ENCODE assay signal across 33 cellular contexts in the genomic region with DNA sequence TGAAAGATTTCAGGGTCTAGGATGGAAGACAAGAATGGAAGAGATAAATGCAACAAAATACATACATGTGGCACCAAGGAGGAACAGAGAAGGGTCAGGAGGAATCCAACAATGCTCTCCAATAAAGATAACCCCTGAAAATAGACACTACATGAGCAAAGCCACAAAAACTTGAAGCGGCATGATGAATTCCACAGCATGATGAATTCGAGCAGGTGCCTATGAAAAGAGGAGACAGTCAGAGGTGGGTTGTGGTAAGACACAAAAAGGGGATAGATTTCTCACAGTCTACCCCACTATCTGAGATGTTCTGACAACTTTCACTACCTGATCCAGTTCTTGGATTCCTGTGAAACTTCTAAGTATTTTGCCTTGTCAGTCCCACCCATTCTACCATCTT.
"Had no signal": no experiment of that assay in that cellular context is flagged by ENCODE, and none has a peak within 500 bp of the region (broad histone marks: within the 10 kb centered on the region; RNA-seq: fewer than 3 reads in every experiment).

No MANE protein-coding gene starts in this region.

- H3K9me3 Mint-ChIP-seq: activated B cell treated with CpG ODN at 0.5 μM for 24 hours; activated CD4-positive, alpha-beta memory T cell treated with anti-CD3 and anti-CD28 coated beads for 36 hours; activated CD4-positive, alpha-beta T cell treated with anti-CD3 and anti-CD28 coated beads, Interleukin-2, amount 10 ng/mL, durations not matched to agents 24 days and 14 days; activated CD8-positive, alpha-beta T cell treated with anti-CD3 and anti-CD28 coated beads for 36 hours; activated naive CD8-positive, alpha-beta T cell treated with anti-CD3 and anti-CD28 coated beads, Interleukin-2, amount 10 ng/mL, durations not matched to agents 7 days and 5 days; activated T-cell treated with anti-CD3 and anti-CD28 coated beads, Interleukin-2, amount 50 U/mL, for 4 hours; activated T-helper 1 cell treated with anti-CD3 and anti-CD28 coated beads, Interleukin-12 subunit alpha, Interleukin-12 subunit beta, Interleukin-2, Interleukin-4 antibody, amounts not matched to agents 30 ng/mL and 10 ng/mL and 1 ng/mL, durations not matched to agents 14 hours and 24 hours and 36 hours had no signal

- H3K4me3 ChIP-seq: ascending aorta, body of pancreas, breast epithelium had no signal

- H3K4me1 ChIP-seq: ascending aorta, body of pancreas, breast epithelium had no signal

- DNase-seq: activated B cell treated with CpG ODN at 0.5 μM for 24 hours; activated CD4-positive, alpha-beta memory T cell treated with anti-CD3 and anti-CD28 coated beads for 36 hours; activated CD4-positive, alpha-beta T cell treated with anti-CD3 and anti-CD28 coated beads for 4 hours; activated CD4-positive, alpha-beta T cell treated with anti-CD3 and anti-CD28 coated beads, Interleukin-2, amount 10 ng/mL, durations not matched to agents 24 days and 14 days; activated CD4-positive, alpha-beta T cell treated with anti-CD3 and anti-CD28 coated beads, Interleukin-2, amount 50 U/mL, for 1 hour; activated CD4-positive, alpha-beta T cell treated with anti-CD3 and anti-CD28 coated beads, Interleukin-2, amount 50 U/mL, for 4 hours; activated CD4-positive, CD25-positive, alpha-beta regulatory T cell treated with anti-CD3 and anti-CD28 coated beads, Interleukin-2, amount 50 U/mL, for 72 hours; activated CD8-positive, alpha-beta memory T cell treated with anti-CD3 and anti-CD28 coated beads, Interleukin-2, amount 50 U/mL, for 4 hours; activated CD8-positive, alpha-beta T cell treated with anti-CD3 and anti-CD28 coated beads for 36 hours; activated effector memory CD4-positive, alpha-beta T cell treated with anti-CD3 and anti-CD28 coated beads, Interleukin-2, amount 50 U/mL, for 16 hours; activated gamma-delta T cell treated with Interleukin-2 at 50 U/mL for 16 hours; activated naive CD4-positive, alpha-beta T cell; activated naive CD4-positive, alpha-beta T cell treated with anti-CD3 and anti-CD28 coated beads, Interleukin-2, amount 10 ng/mL, durations not matched to agents 7 days and 5 days; activated naive CD8-positive, alpha-beta T cell treated with anti-CD3 and anti-CD28 coated beads, Interleukin-2, amount 10 ng/mL, durations not matched to agents 7 days and 5 days; activated naive CD8-positive, alpha-beta T cell treated with anti-CD3 and anti-CD28 coated beads, Interleukin-2, amount 50 U/mL, for 24 hours; activated T-cell treated with anti-CD3 and anti-CD28 coated beads for 4 hours; activated T-cell treated with anti-CD3 and anti-CD28 coated beads, Interleukin-2, amount 50 U/mL, for 1 hour; activated T-cell treated with anti-CD3 and anti-CD28 coated beads, Interleukin-2, amount 50 U/mL, for 4 hours; activated T-cell treated with anti-CD3 and anti-CD28 coated beads, Interleukin-2, amount 50 U/mL, for 72 hours; amygdala; anterior cingulate cortex; body of pancreas; brain microvascular endothelial cell; central memory CD4-positive, alpha-beta T cell; T-helper 17 cell had no signal

- H3K27me3 Mint-ChIP-seq: activated B cell treated with CpG ODN at 0.5 μM for 24 hours; activated CD4-positive, alpha-beta memory T cell treated with anti-CD3 and anti-CD28 coated beads for 36 hours; activated CD4-positive, alpha-beta T cell treated with anti-CD3 and anti-CD28 coated beads, Interleukin-2, amount 10 ng/mL, durations not matched to agents 24 days and 14 days; activated naive CD4-positive, alpha-beta T cell treated with anti-CD3 and anti-CD28 coated beads, Interleukin-2, amount 10 ng/mL, durations not matched to agents 7 days and 5 days; activated naive CD8-positive, alpha-beta T cell treated with anti-CD3 and anti-CD28 coated beads, Interleukin-2, amount 10 ng/mL, durations not matched to agents 7 days and 5 days; activated naive CD8-positive, alpha-beta T cell treated with anti-CD3 and anti-CD28 coated beads, Interleukin-2, amount 50 U/mL, for 24 hours; T-helper 17 cell had no signal

- H3K27ac Mint-ChIP-seq: activated B cell treated with CpG ODN at 0.5 μM for 24 hours; activated CD4-positive, alpha-beta memory T cell treated with anti-CD3 and anti-CD28 coated beads for 36 hours; activated CD4-positive, alpha-beta T cell treated with anti-CD3 and anti-CD28 coated beads, Interleukin-2, amount 10 ng/mL, durations not matched to agents 24 days and 14 days; activated CD8-positive, alpha-beta T cell treated with anti-CD3 and anti-CD28 coated beads for 36 hours; activated naive CD4-positive, alpha-beta T cell treated with anti-CD3 and anti-CD28 coated beads, Interleukin-2, amount 10 ng/mL, durations not matched to agents 7 days and 5 days; activated naive CD4-positive, alpha-beta T cell treated with anti-CD3 and anti-CD28 coated beads, Interleukin-2, amount 50 U/mL, for 24 hours; activated naive CD8-positive, alpha-beta T cell; activated naive CD8-positive, alpha-beta T cell treated with anti-CD3 and anti-CD28 coated beads, Interleukin-2, amount 10 ng/mL, durations not matched to agents 7 days and 5 days; activated naive CD8-positive, alpha-beta T cell treated with anti-CD3 and anti-CD28 coated beads, Interleukin-2, amount 50 U/mL, for 24 hours; activated T-cell treated with anti-CD3 and anti-CD28 coated beads, Interleukin-2, amount 50 U/mL, for 72 hours; activated T-helper 1 cell treated with anti-CD3 and anti-CD28 coated beads, Interleukin-12 subunit alpha, Interleukin-12 subunit beta, Interleukin-2, Interleukin-4 antibody, amounts not matched to agents 30 ng/mL and 10 ng/mL and 1 ng/mL, durations not matched to agents 14 hours and 24 hours and 36 hours; activated T-helper 17 cell treated with anti-CD3 and anti-CD28 coated beads, Interleukin-2, amount 50 U/mL, for 72 hours; T-helper 17 cell had no signal

- H3K9me3 ChIP-seq: ascending aorta, body of pancreas, breast epithelium had no signal

- FAIRE-seq: TTC549 had no signal

- H3K27ac ChIP-seq: ascending aorta, body of pancreas, brain microvascular endothelial cell, breast epithelium, VCaP had no signal

- H3K4me3 Mint-ChIP-seq: activated B cell treated with CpG ODN at 0.5 μM for 24 hours; activated CD4-positive, alpha-beta memory T cell treated with anti-CD3 and anti-CD28 coated beads for 36 hours; activated CD4-positive, alpha-beta T cell treated with anti-CD3 and anti-CD28 coated beads, Interleukin-2, amount 10 ng/mL, durations not matched to agents 24 days and 14 days; activated CD8-positive, alpha-beta T cell treated with anti-CD3 and anti-CD28 coated beads for 36 hours; activated naive CD4-positive, alpha-beta T cell treated with anti-CD3 and anti-CD28 coated beads, Interleukin-2, amount 10 ng/mL, durations not matched to agents 7 days and 5 days; activated naive CD4-positive, alpha-beta T cell treated with anti-CD3 and anti-CD28 coated beads, Interleukin-2, amount 50 U/mL, for 24 hours; activated naive CD8-positive, alpha-beta T cell; activated naive CD8-positive, alpha-beta T cell treated with anti-CD3 and anti-CD28 coated beads, Interleukin-2, amount 10 ng/mL, durations not matched to agents 7 days and 5 days; activated naive CD8-positive, alpha-beta T cell treated with anti-CD3 and anti-CD28 coated beads, Interleukin-2, amount 50 U/mL, for 24 hours; activated T-cell treated with anti-CD3 and anti-CD28 coated beads, Interleukin-2, amount 50 U/mL, for 4 hours; activated T-cell treated with anti-CD3 and anti-CD28 coated beads, Interleukin-2, amount 50 U/mL, for 72 hours; activated T-helper 1 cell treated with anti-CD3 and anti-CD28 coated beads, Interleukin-12 subunit alpha, Interleukin-12 subunit beta, Interleukin-2, Interleukin-4 antibody, amounts not matched to agents 30 ng/mL and 10 ng/mL and 1 ng/mL, durations not matched to agents 14 hours and 24 hours and 36 hours; activated T-helper 17 cell treated with anti-CD3 and anti-CD28 coated beads, Interleukin-2, amount 50 U/mL, for 72 hours; T-helper 17 cell had no signal

- H3K27me3 ChIP-seq: ascending aorta, body of pancreas, brain microvascular endothelial cell, breast epithelium had no signal

- ATAC-seq: activated CD8-positive, alpha-beta T cell treated with anti-CD3 and anti-CD28 coated beads for 36 hours; activated naive CD8-positive, alpha-beta T cell treated with anti-CD3 and anti-CD28 coated beads, Interleukin-2, amount 50 U/mL, for 24 hours; activated T-cell treated with anti-CD3 and anti-CD28 coated beads, Interleukin-2, amount 50 U/mL, for 4 hours; activated T-cell treated with anti-CD3 and anti-CD28 coated beads, Interleukin-2, amount 50 U/mL, for 72 hours; activated T-helper 17 cell treated with anti-CD3 and anti-CD28 coated beads, Interleukin-2, amount 50 U/mL, for 72 hours; body of pancreas; T-helper 17 cell had no signal

- H3K4me1 Mint-ChIP-seq: activated B cell treated with CpG ODN at 0.5 μM for 24 hours; activated CD4-positive, alpha-beta T cell treated with anti-CD3 and anti-CD28 coated beads, Interleukin-2, amount 10 ng/mL, durations not matched to agents 24 days and 14 days; activated naive CD4-positive, alpha-beta T cell treated with anti-CD3 and anti-CD28 coated beads, Interleukin-2, amount 10 ng/mL, durations not matched to agents 7 days and 5 days; activated naive CD4-positive, alpha-beta T cell treated with anti-CD3 and anti-CD28 coated beads, Interleukin-2, amount 50 U/mL, for 24 hours; activated naive CD8-positive, alpha-beta T cell treated with anti-CD3 and anti-CD28 coated beads, Interleukin-2, amount 10 ng/mL, durations not matched to agents 7 days and 5 days; activated naive CD8-positive, alpha-beta T cell treated with anti-CD3 and anti-CD28 coated beads, Interleukin-2, amount 50 U/mL, for 24 hours; activated T-helper 17 cell treated with anti-CD3 and anti-CD28 coated beads, Interleukin-2, amount 50 U/mL, for 72 hours; T-helper 17 cell had no signal

- H3K36me3 ChIP-seq: ascending aorta, brain microvascular endothelial cell, breast epithelium had no signal

- H3K36me3 Mint-ChIP-seq: activated CD4-positive, alpha-beta memory T cell treated with anti-CD3 and anti-CD28 coated beads for 36 hours; activated naive CD4-positive, alpha-beta T cell treated with anti-CD3 and anti-CD28 coated beads, Interleukin-2, amount 10 ng/mL, durations not matched to agents 7 days and 5 days; activated naive CD4-positive, alpha-beta T cell treated with anti-CD3 and anti-CD28 coated beads, Interleukin-2, amount 50 U/mL, for 24 hours; activated naive CD8-positive, alpha-beta T cell; activated naive CD8-positive, alpha-beta T cell treated with anti-CD3 and anti-CD28 coated beads, Interleukin-2, amount 10 ng/mL, durations not matched to agents 7 days and 5 days had no signal
